ENCODE assay signal across 8 cellular contexts in genomic region chr1:150233359-150234308, GRCh38. TPM values are rescaled to one million over a fixed set of nuclear protein-coding genes. Genes with fewer than 3 reads are reported as not detected.
DNase-seq lines count a peak whose midpoint lies in the region; ATAC-seq and TF ChIP-seq lines count a peak whose summit lies in the region.

No MANE protein-coding gene starts in this region.

- peak overlapping the region; percentile 88 for H3K4me2 ChIP-seq in DOHH2 (ENCODE audit: low read length)

- peaks cover 4% of the 10 kb centered on the region; the same call in 1 of the 2 replicates for H4K20me1 ChIP-seq in DOHH2 (ENCODE audit: control insufficient read depth, insufficient read depth, low read depth, low read length)

- H3K4me3 ChIP-seq in DOHH2 (ENCODE audit: low read length), result peak overlapping the region; percentile 95
- H3K4me3 ChIP-seq in iPS-20b (ENCODE audit: low read length), result peak overlapping the region; percentile 98

- H3K9me2 ChIP-seq in DOHH2 (replicated peaks; ENCODE audit: control insufficient read depth, low read length), result no peaks in the 10 kb centered on the region

- H3K27ac ChIP-seq in DOHH2 (ENCODE audit: low read depth, low read length) (peak overlapping the region; percentile 89), iPS-20b (ENCODE audit: low read length) (no peak overlapping the region)

- peak; percentile 69 for DNase-seq in NAMALWA (ENCODE audit: low spot score)
- peak; percentile 60 for DNase-seq in activated naive CD4-positive, alpha-beta T cell treated with anti-CD3 and anti-CD28 coated beads, Interleukin-2, amount 50 U/mL, for 16 hours
- peak; percentile 23 for DNase-seq in stimulated activated CD4-positive, alpha-beta T cell treated with anti-CD3 and anti-CD28 coated beads, Interleukin-1b, Interleukin-23, amount 100 ng/mL, for 48 hours
- DNase-seq in HK-2 (ENCODE audit: unreplicated experiment), result no peak
- no peak for DNase-seq in omental fat pad (ENCODE audit: low spot score)

- peaks cover 65% of the 10 kb centered on the region for H3K36me3 ChIP-seq in DOHH2 (ENCODE audit: control insufficient read depth, low read length)
- H3K36me3 ChIP-seq in iPS-20b (ENCODE audit: insufficient read depth, low read depth, low read length), result peaks cover 29% of the 10 kb centered on the region

- H3K9ac ChIP-seq in iPS-20b (ENCODE audit: low read depth, low read length), result peak overlapping the region; percentile 100; the same call in 1 of the 2 replicates

- peaks cover 78% of the 10 kb centered on the region for H3K79me2 ChIP-seq in DOHH2 (ENCODE audit: control insufficient read depth, low read length)

- H3K27me3 ChIP-seq in DOHH2 (ENCODE audit: control insufficient read depth, low read length) (no peaks in the 10 kb centered on the region), iPS-20b (ENCODE audit: insufficient read depth, low read length) (no peaks in the 10 kb centered on the region)

- H3F3A ChIP-seq in DOHH2 (ENCODE audit: control insufficient read depth, insufficient read depth), result peaks cover 7% of the 10 kb centered on the region; the same call in 1 of the 2 replicates

- H3K4me1 ChIP-seq in DOHH2 (ENCODE audit: control insufficient read depth, low read length) (peaks cover 24% of the 10 kb centered on the region), iPS-20b (ENCODE audit: insufficient read depth, low read length) (peaks cover 14% of the 10 kb centered on the region)

- H3K9me3 ChIP-seq in DOHH2 (ENCODE audit: control insufficient read depth, insufficient read depth, low read length), result no peaks in the 10 kb centered on the region
- H3K9me3 ChIP-seq in iPS-20b (ENCODE audit: insufficient read depth, low read depth, low read length), result no peaks in the 10 kb centered on the region; the same call in 1 of the 2 replicates

- TF ChIP-seq CTCF in DOHH2 (IDR thresholded peaks at IDR 0.05; ENCODE audit: low read depth, low read length, poor library complexity, severe bottlenecking), result no peak
- no peak for TF ChIP-seq CTCF in omental fat pad (IDR thresholded peaks at IDR 0.05)

- ATAC-seq in HG03354 (IDR thresholded peaks at IDR 0.05; ENCODE audit: poor library complexity, severe bottlenecking, unreplicated experiment), result no peak
- ATAC-seq in omental fat pad (ENCODE audit: low FRiP score), result no peak

RNA-seq across cellular contexts. Expression of gene ANP32E, which starts 2.3 kb away (rescaled TPM):
- 10 to 100 TPM in 3 of 4 donors, 1 to 10 TPM in 1; 8.7 to 20.2 (median 13.8) TPM for total RNA-seq in omental fat pad

RNA-seq across cellular contexts. Expression of gene CA14, which starts 23.9 kb away (rescaled TPM):
- not detected for total RNA-seq in omental fat pad

RNA-seq across cellular contexts. Expression of gene APH1A, which starts 35.2 kb away (rescaled TPM):
- total RNA-seq in omental fat pad, result 100 to 1,000 TPM in 1 of 4 donors, 10 to 100 TPM in 3; 90.1 to 101 (median 95.2) TPM

RNA-seq across cellular contexts. Expression of gene C1orf54, which starts 39.0 kb away (rescaled TPM):
- total RNA-seq in omental fat pad, result 10 to 100 TPM in 2 of 4 donors, 1 to 10 TPM in 2; 5.8 to 12.0 (median 10.1) TPM

RNA-seq across cellular contexts. Expression of gene CIART, which starts 48.7 kb away (rescaled TPM):
- total RNA-seq in omental fat pad, result 1 to 10 TPM in 3 of 4 donors, under 1 TPM in 1; 0.75 to 5.5 (median 2.2) TPM

Comparison
In these comparisons a context has a peak if more than half of its experiments do, and no peak if none do; other contexts are left out.
1. DNase-seq: peak in NAMALWA (single experiment), activated naive CD4-positive, alpha-beta T cell treated with anti-CD3 and anti-CD28 coated beads, Interleukin-2, amount 50 U/mL, for 16 hours (single experiment) and stimulated activated CD4-positive, alpha-beta T cell treated with anti-CD3 and anti-CD28 coated beads, Interleukin-1b, Interleukin-23, amount 100 ng/mL, for 48 hours (single experiment); none in HK-2 (single experiment) and omental fat pad (single experiment).